In the genomic region with DNA sequence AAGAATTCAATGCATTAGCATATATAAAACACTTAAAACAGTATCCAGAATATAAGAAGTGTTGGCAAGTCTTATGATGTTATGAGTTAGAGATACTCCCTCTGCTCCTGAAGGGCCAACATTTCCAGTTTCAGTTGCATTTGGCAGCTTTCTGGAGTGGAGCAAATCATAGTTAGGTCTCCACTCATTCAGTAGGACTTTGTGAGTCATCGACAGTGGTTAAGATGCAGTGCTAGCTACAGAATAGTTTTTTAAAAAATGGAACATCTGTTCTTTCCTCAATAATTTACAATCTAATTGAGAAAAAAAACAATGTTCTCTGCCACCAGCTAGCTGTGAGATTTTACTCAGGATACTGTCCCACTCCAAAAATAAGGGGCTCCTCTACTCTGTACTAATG, we compare ENCODE assay signal across 19 cellular contexts.
DNase-seq lines count a peak whose midpoint lies in the region; ATAC-seq, FAIRE-seq and TF ChIP-seq lines count a peak whose summit lies in the region.
"Had no signal": no experiment of that assay in that cellular context is flagged by ENCODE, and none has a peak within 500 bp of the region (broad histone marks: within the 10 kb centered on the region; RNA-seq: fewer than 3 reads in every experiment).

No MANE protein-coding gene starts in this region.

- intact Hi-C loops in activated CD4-positive, alpha-beta T cell treated with anti-CD3 and anti-CD28 coated beads for 36 hours (cut with DNase I, micrococcal nuclease): no loop called here

- H3K9me3 ChIP-seq in fibroblast of lung (ENCODE audit: control insufficient read depth, insufficient read depth, low read depth, low read length): no peaks in the 10 kb centered on the region

- no peak for DNase-seq in activated CD4-positive, alpha-beta T cell treated with anti-CD3 and anti-CD28 coated beads for 36 hours
- DNase-seq in activated CD4-positive, alpha-beta T cell treated with anti-CD3 and anti-CD28 coated beads, Interleukin-2, amount 50 U/mL, for 48 hours: no peak
- DNase-seq in RCC 7860 (ENCODE audit: low spot score): peak; percentile 37
- DNase-seq in fibroblast of lung (ENCODE audit: low read depth in 2 of 2): peak; percentile 92
- DNase-seq in stimulated activated naive CD8-positive, alpha-beta T cell treated with anti-CD3 and anti-CD28 coated beads, Interleukin-15, Interleukin-2, amounts not matched to agents 100 U/mL and 50 U/mL, for 24 hours: no peak
- DNase-seq in ecto neural progenitor cell (ENCODE audit: low spot score): no peak
- no peak for DNase-seq in NCI-H1694 (lab: John Stamatoyannopoulos, UW)
- DNase-seq: ACHN; activated CD4-positive, alpha-beta T cell treated with anti-CD3 and anti-CD28 coated beads, Interleukin-2, amount 50 U/mL, for 4 hours; activated gamma-delta T cell treated with Interleukin-2 at 50 U/mL for 16 hours; Karpas-422; left cardiac atrium had no signal

- no peaks in the 10 kb centered on the region for H3K9me3 Mint-ChIP-seq in activated CD4-positive, alpha-beta T cell treated with anti-CD3 and anti-CD28 coated beads for 36 hours (ENCODE audit: low read depth)
- H3K9me3 Mint-ChIP-seq: T-helper 1 cell treated with Interleukin-12 subunit alpha and Interleukin-12 subunit beta and Interleukin-4 antibody, amounts not matched to agents 30 μg/mL and 1 μg/mL, for 36 hours; type B pancreatic cell had no signal

- POLR2A ChIA-PET in activated CD4-positive, alpha-beta T cell treated with anti-CD3 and anti-CD28 coated beads for 36 hours (lab: Charles Lee): no interaction called here

- peak; percentile 66 for FAIRE-seq in RCC 7860 (lab: Jason Lieb, UNC)
- FAIRE-seq: GM18507 had no signal

- no peak overlapping the region for H3K9ac ChIP-seq in fibroblast of lung (ENCODE audit: insufficient read depth, low read length)

- H4K20me1 ChIP-seq in fibroblast of lung (ENCODE audit: control insufficient read depth, extremely low read depth, insufficient read depth, low read length): no peaks in the 10 kb centered on the region

- H3K4me3 Mint-ChIP-seq in activated CD4-positive, alpha-beta T cell treated with anti-CD3 and anti-CD28 coated beads for 36 hours: no peak overlapping the region
- H3K4me3 Mint-ChIP-seq: nephron; T-helper 1 cell treated with Interleukin-12 subunit alpha and Interleukin-12 subunit beta and Interleukin-4 antibody, amounts not matched to agents 30 μg/mL and 1 μg/mL, for 36 hours; type B pancreatic cell had no signal

- no peak overlapping the region for H3K4me3 ChIP-seq in fibroblast of lung (replicated peaks in 1 of 4; ENCODE audit: control extremely low read depth in 1 of 4, insufficient read depth in 1 of 4, low read depth in 3 of 4, low read length in 4 of 4)
- H3K4me3 ChIP-seq: coronary artery, skin epidermis had no signal

- no peak overlapping the region for H3K4me2 ChIP-seq in fibroblast of lung (ENCODE audit: extremely low read depth, insufficient read depth, low read length)

- peaks cover 4% of the 10 kb centered on the region for H3K27me3 Mint-ChIP-seq in activated CD4-positive, alpha-beta T cell treated with anti-CD3 and anti-CD28 coated beads for 36 hours

- no peaks in the 10 kb centered on the region for H3K36me3 Mint-ChIP-seq in activated CD4-positive, alpha-beta T cell treated with anti-CD3 and anti-CD28 coated beads for 36 hours (ENCODE audit: low read depth)
- H3K36me3 Mint-ChIP-seq: type B pancreatic cell had no signal

- no peak overlapping the region for H2AFZ ChIP-seq in fibroblast of lung (ENCODE audit: low read length)

- CTCF ChIA-PET in activated CD4-positive, alpha-beta T cell treated with anti-CD3 and anti-CD28 coated beads for 36 hours (lab: Charles Lee): no interaction called here

- ATAC-seq in activated CD4-positive, alpha-beta T cell treated with anti-CD3 and anti-CD28 coated beads for 36 hours: peak; percentile 66
- peak; percentile 52 for ATAC-seq in stimulated activated naive CD8-positive, alpha-beta T cell treated with anti-CD3 and anti-CD28 coated beads, Interleukin-15, Interleukin-2, amounts not matched to agents 100 U/mL and 50 U/mL, for 24 hours
- no peak for ATAC-seq in GM19035 (IDR thresholded peaks at IDR 0.05; ENCODE audit: unreplicated experiment)

- H3K27ac ChIP-seq in fibroblast of lung (ENCODE audit: insufficient read depth, low read length): no peak overlapping the region
- H3K27ac ChIP-seq: coronary artery had no signal

- peaks cover 8% of the 10 kb centered on the region for H3K4me1 ChIP-seq in fibroblast of lung (ENCODE audit: control insufficient read depth, extremely low read depth, insufficient read depth, low read length)

- no peak for TF ChIP-seq CTCF in fibroblast of lung (conservative IDR thresholded peaks at IDR 0.05 in 1 of 2, IDR thresholded peaks at IDR 0.05 in 1 of 2; ENCODE audit: low read depth in 1 of 2, low read length in 2 of 2)

- no peaks in the 10 kb centered on the region for H3K79me2 ChIP-seq in fibroblast of lung (ENCODE audit: control insufficient read depth, insufficient read depth, low read length)

- H3K27me3 ChIP-seq in fibroblast of lung (ENCODE audit: control insufficient read depth, insufficient read depth, low read length): no peaks in the 10 kb centered on the region

- no peaks in the 10 kb centered on the region for H3K4me1 Mint-ChIP-seq in activated CD4-positive, alpha-beta T cell treated with anti-CD3 and anti-CD28 coated beads for 36 hours

- H3K36me3 ChIP-seq in fibroblast of lung (ENCODE audit: control insufficient read depth, insufficient read depth, low read length): no peaks in the 10 kb centered on the region

- H3K27ac Mint-ChIP-seq in activated CD4-positive, alpha-beta T cell treated with anti-CD3 and anti-CD28 coated beads for 36 hours: no peak overlapping the region
- H3K27ac Mint-ChIP-seq: nephron; T-helper 1 cell treated with Interleukin-12 subunit alpha and Interleukin-12 subunit beta and Interleukin-4 antibody, amounts not matched to agents 30 μg/mL and 1 μg/mL, for 36 hours; type B pancreatic cell had no signal

Comparison
In these comparisons a context has a peak if more than half of its experiments do, and no peak if none do; other contexts are left out.
1. DNase-seq: peak in RCC 7860 (single experiment) and fibroblast of lung (2 of 2); none in activated CD4-positive, alpha-beta T cell treated with anti-CD3 and anti-CD28 coated beads for 36 hours (single experiment), activated CD4-positive, alpha-beta T cell treated with anti-CD3 and anti-CD28 coated beads, Interleukin-2, amount 50 U/mL, for 48 hours (0 of 2), stimulated activated naive CD8-positive, alpha-beta T cell treated with anti-CD3 and anti-CD28 coated beads, Interleukin-15, Interleukin-2, amounts not matched to agents 100 U/mL and 50 U/mL, for 24 hours (single experiment), ecto neural progenitor cell (single experiment) and NCI-H1694 (single experiment).